ENCODE assay signal across 9 cellular contexts in the genomic region with DNA sequence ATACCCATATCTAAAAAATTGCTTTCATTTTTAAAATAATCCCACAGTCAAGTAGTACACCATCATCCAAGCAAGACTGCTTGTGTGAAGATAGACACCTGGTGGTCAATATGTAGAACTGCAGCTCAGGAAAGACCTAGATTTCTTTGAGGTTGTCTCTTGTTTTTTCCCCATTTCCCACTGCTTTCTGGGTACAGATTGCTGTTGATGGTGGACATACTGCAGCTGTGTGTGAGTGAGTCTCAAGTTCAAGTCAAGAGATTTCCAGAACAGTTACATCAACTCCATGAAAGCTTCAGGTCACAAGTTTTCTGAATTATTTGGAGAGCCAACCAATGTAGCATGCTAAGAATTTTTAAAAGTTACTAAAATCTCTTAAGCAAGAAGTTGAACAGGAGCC.
DNase-seq lines count a peak whose midpoint lies in the region; FAIRE-seq and TF ChIP-seq lines count a peak whose summit lies in the region.
"Had no signal": no experiment of that assay in that cellular context is flagged by ENCODE, and none has a peak within 500 bp of the region (broad histone marks: within the 10 kb centered on the region; RNA-seq: fewer than 3 reads in every experiment).

No MANE protein-coding gene starts in this region.

- no peak overlapping the region for H3K4me3 ChIP-seq in prostate gland
- H3K4me3 ChIP-seq: BLaER1 treated with 17β-estradiol and CSF1 and Interleukin-3, amounts not matched to agents 10 nM and 100 nM had no signal

- H3K27ac ChIP-seq in prostate gland = no peak overlapping the region

- TF ChIP-seq CTCF in HFFc6 (IDR thresholded peaks at IDR 0.05) = peak; percentile 99
- TF ChIP-seq CTCF in prostate gland (IDR thresholded peaks at IDR 0.05) = peak; percentile 76 to 90 (median 83)

- intact Hi-C loops in prostate gland (cut with DNase I) = loop anchor here (5.0 to 10.0 kb wide), 4 partner anchors 171 to 623 kb away; no protein-coding TSS in a partner anchor

- peaks cover 75% of the 10 kb centered on the region for H3K4me1 Mint-ChIP-seq in HFFc6 (ENCODE audit: low read depth)

- 0 out of 2 replicates have a peak overlapping the region, but pooled peaks have one; percentile 11 for H3K4me3 Mint-ChIP-seq in HFFc6

- FAIRE-seq in TTC549 (lab: Jason Lieb, UNC) (peak; percentile 93), frontal cortex (lab: Jason Lieb, UNC) (no peak)

- no peaks in the 10 kb centered on the region for H3K36me3 ChIP-seq in prostate gland
- H3K36me3 ChIP-seq: BLaER1 treated with 17β-estradiol and CSF1 and Interleukin-3, amounts not matched to agents 10 nM and 100 nM had no signal

- H3K9me3 ChIP-seq in prostate gland = no peaks in the 10 kb centered on the region
- H3K9me3 ChIP-seq: BLaER1 treated with 17β-estradiol and CSF1 and Interleukin-3, amounts not matched to agents 10 nM and 100 nM had no signal

- H3K9me3 Mint-ChIP-seq in HFFc6 = no peaks in the 10 kb centered on the region

- no peak overlapping the region for H3K27ac Mint-ChIP-seq in HFFc6

- H3K27me3 ChIP-seq in prostate gland (replicated peaks; ENCODE audit: insufficient read depth) = no peaks in the 10 kb centered on the region
- H3K27me3 ChIP-seq: BLaER1 treated with 17β-estradiol and CSF1 and Interleukin-3, amounts not matched to agents 10 nM and 100 nM had no signal

- no peaks in the 10 kb centered on the region for H3K4me1 ChIP-seq in prostate gland (replicated peaks)

- no peaks in the 10 kb centered on the region for H3K36me3 Mint-ChIP-seq in HFFc6 (ENCODE audit: low read depth)

- peaks cover 3% of the 10 kb centered on the region; the same call in 1 of the 2 replicates for H3K27me3 Mint-ChIP-seq in HFFc6 (ENCODE audit: insufficient read depth)

- TF ChIP-seq POLR2A in prostate gland (IDR thresholded peaks at IDR 0.05) = no peak

- DNase-seq in NCI-H1436 (lab: John Stamatoyannopoulos, UW) (peak; percentile 65), NCI-H1436 treated with DMSO at 0.1 percent for 48 hours (lab: John Stamatoyannopoulos, UW) (no peak), HFFc6 (peak; percentile 76), NCI-H146 treated with DMSO at 0.1 percent for 48 hours (lab: John Stamatoyannopoulos, UW; ENCODE audit: unreplicated experiment) (peak; percentile 41), frontal cortex (ENCODE audit: low spot score in 2 of 2) (peak; percentile 8 to 29), prostate gland (ENCODE audit: low spot score) (no peak), COLO668 (lab: John Stamatoyannopoulos, UW; ENCODE audit: unreplicated experiment) (no peak)

Comparison
In these comparisons a context has a peak if more than half of its experiments do, and no peak if none do; other contexts are left out.
1. DNase-seq: peak in NCI-H1436 (single experiment), HFFc6 (single experiment), NCI-H146 treated with DMSO at 0.1 percent for 48 hours (single experiment) and frontal cortex (2 of 2); none in NCI-H1436 treated with DMSO at 0.1 percent for 48 hours (single experiment), prostate gland (single experiment) and COLO668 (single experiment).